8 cellular contexts compared by ENCODE assay signal in the genomic region with DNA sequence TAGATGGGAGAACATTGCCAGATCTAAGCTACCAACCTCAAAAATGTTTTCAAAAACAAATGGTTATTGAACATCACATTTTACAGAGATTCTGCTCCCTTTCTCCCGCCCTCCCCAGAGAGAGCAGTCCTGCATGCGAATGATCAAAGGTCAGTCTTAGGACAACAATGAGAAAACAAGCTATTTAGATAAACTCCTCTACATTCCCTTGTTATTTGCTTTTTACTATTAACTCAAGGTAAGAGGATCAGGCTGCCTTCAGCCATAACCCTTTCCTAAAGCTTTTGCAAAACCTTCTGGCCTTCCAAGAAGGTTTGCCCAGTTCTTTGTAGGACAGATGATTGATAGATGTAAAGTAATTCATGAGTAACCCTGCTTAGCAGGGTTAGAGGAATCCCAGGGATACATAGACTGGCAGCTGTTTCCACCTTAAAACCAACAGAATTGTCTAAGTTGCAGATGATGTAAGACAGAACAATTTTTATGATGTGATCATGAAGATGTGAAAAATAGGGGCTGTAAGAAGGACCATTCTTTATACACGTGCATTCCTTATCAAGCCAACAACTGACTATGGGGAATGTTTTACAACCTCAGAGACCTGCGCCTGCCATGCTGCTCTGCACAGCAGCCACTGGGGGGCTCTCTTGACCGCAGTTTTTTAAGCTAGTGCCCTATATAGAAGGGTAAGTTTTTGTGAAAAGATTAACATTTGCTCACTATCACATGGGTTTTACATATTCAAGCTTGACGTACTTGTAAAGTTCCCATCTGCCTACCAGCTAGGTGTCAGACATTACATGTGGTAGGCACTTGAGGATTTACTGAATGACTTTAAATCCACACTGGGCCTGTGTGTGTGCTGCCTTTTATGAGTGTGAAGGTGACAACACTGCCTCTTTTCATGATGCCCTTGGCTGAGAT.
DNase-seq lines count a peak whose midpoint lies in the region; ATAC-seq and TF ChIP-seq lines count a peak whose summit lies in the region.

No MANE protein-coding gene starts in this region.

- H3K9me3 ChIP-seq in WERI-Rb-1 (ENCODE audit: severe bottlenecking) = no peaks in the 10 kb centered on the region

- H3K4me1 Mint-ChIP-seq in central memory CD8-positive, alpha-beta T cell = peaks cover 27% of the 10 kb centered on the region

- peaks cover 5% of the 10 kb centered on the region for H3K36me3 Mint-ChIP-seq in central memory CD8-positive, alpha-beta T cell (ENCODE audit: insufficient read depth)

- H3K36me3 ChIP-seq in WERI-Rb-1 = peaks cover 4% of the 10 kb centered on the region

- H3K4me3 ChIP-seq in GM12865 (ENCODE audit: low read depth, low read length) (no peak overlapping the region), WERI-Rb-1 (ENCODE audit: low read depth, low read length) (no peak overlapping the region)

- no peak overlapping the region for H3K27ac ChIP-seq in WERI-Rb-1

- no peaks in the 10 kb centered on the region for H3K27me3 ChIP-seq in WERI-Rb-1 (ENCODE audit: insufficient read depth, low read depth, severe bottlenecking)

- H3K4me3 Mint-ChIP-seq in central memory CD8-positive, alpha-beta T cell = no peak overlapping the region

- TF ChIP-seq CTCF in GM12865 (IDR thresholded peaks at IDR 0.05; ENCODE audit: insufficient read depth, low read depth, low read length, missing control alignments) (peak; percentile 87), WERI-Rb-1 (IDR thresholded peaks at IDR 0.05; ENCODE audit: low read depth, low read length) (peak; percentile 87)

- no peaks in the 10 kb centered on the region for H3K27me3 Mint-ChIP-seq in central memory CD8-positive, alpha-beta T cell

- no peak overlapping the region for H3K27ac Mint-ChIP-seq in central memory CD8-positive, alpha-beta T cell (ENCODE audit: low read depth)

- peak; percentile 52 for ATAC-seq in HG02870 (IDR thresholded peaks at IDR 0.05; ENCODE audit: unreplicated experiment)
- peak; percentile 80 for ATAC-seq in central memory CD8-positive, alpha-beta T cell (replicated peaks; ENCODE audit: extremely low read depth, poor library complexity, severe bottlenecking)

- no peaks in the 10 kb centered on the region for H3K9me3 Mint-ChIP-seq in central memory CD8-positive, alpha-beta T cell

- peak; percentile 75 for DNase-seq in GM12865 (ENCODE audit: low read depth)
- peak; percentile 62 for DNase-seq in NCI-H2171 treated with DMSO at 0.1 percent for 48 hours (lab: John Stamatoyannopoulos, UW)
- peak; percentile 75 for DNase-seq in WERI-Rb-1
- peak; percentile 59 for DNase-seq in central memory CD8-positive, alpha-beta T cell (ENCODE audit: low spot score in 2 of 2)
- DNase-seq in left kidney (ENCODE audit: low read depth, low spot score) = peak; percentile 84
- peak; percentile 56 to 60 for DNase-seq in stimulated activated CD4-positive, alpha-beta T cell treated with anti-CD3 and anti-CD28 coated beads, Interleukin-4, amount 100 ng/mL, for 48 hours (ENCODE audit: low read depth in 2 of 2)
- DNase-seq in GOT3 (lab: John Stamatoyannopoulos, UW) = no peak
